Comparison of ENCODE assay signal across 25 cellular contexts in genomic region chr12:124311292-124312109, GRCh38. TPM values are rescaled to one million over a fixed set of nuclear protein-coding genes. Genes with fewer than 3 reads are reported as not detected.
A peak's percentile ranks its signal among the peaks of the same experiment; 100 is the strongest.
DNase-seq lines count a peak whose midpoint lies in the region; ATAC-seq and TF ChIP-seq lines count a peak whose summit lies in the region.
"Had no signal": no experiment of that assay in that cellular context is flagged by ENCODE, and none has a peak within 500 bp of the region (broad histone marks: within the 10 kb centered on the region; RNA-seq: fewer than 3 reads in every experiment).

No MANE protein-coding gene starts in this region.

- ATAC-seq in lower lobe of right lung (peak; percentile 49 to 51), HG03432 (IDR thresholded peaks at IDR 0.05; ENCODE audit: unreplicated experiment) (no peak), HG03280 (IDR thresholded peaks at IDR 0.05; ENCODE audit: unreplicated experiment) (no peak)
- ATAC-seq: activated CD8-positive, alpha-beta memory T cell treated with anti-CD3 and anti-CD28 coated beads, Interleukin-2, amount 10 ng/mL, durations not matched to agents 7 days and 5 days; CD8-positive, alpha-beta T cell; gastroesophageal sphincter; sciatic nerve had no signal

- in situ Hi-C loops in GM13976 (cut with MboI; ENCODE audit: low sequenced_read_pairs, unreplicated experiment) = loop anchor here (5.0 kb wide), 1 partner anchor 269 kb away; no protein-coding TSS in a partner anchor

- intact Hi-C loops in lower lobe of right lung (cut with DNase I) = loop anchor here (10.0 kb wide), 1 partner anchor 257 kb away; no protein-coding TSS in a partner anchor

- H3K36me3 ChIP-seq in H7 (replicated peaks; ENCODE audit: control insufficient read depth, insufficient read depth, low read length) (no peaks in the 10 kb centered on the region), lower lobe of right lung (no peaks in the 10 kb centered on the region)
- H3K36me3 ChIP-seq: HAP-1, thyroid gland, WERI-Rb-1 had no signal

- no peak overlapping the region for H3K4me3 ChIP-seq in H7 (ENCODE audit: insufficient read depth, low read depth, low read length)
- H3K4me3 ChIP-seq in lower lobe of right lung = no peak overlapping the region
- H3K4me3 ChIP-seq: gastroesophageal sphincter, HAP-1, thyroid gland had no signal

- no peaks in the 10 kb centered on the region for H3K4me1 ChIP-seq in lower lobe of right lung
- H3K4me1 ChIP-seq: gastroesophageal sphincter, HAP-1, thyroid gland had no signal

- TF ChIP-seq CTCF in lower lobe of right lung (IDR thresholded peaks at IDR 0.05) = no peak
- TF ChIP-seq CTCF in GM13976 (IDR thresholded peaks at IDR 0.05; ENCODE audit: borderline replicate concordance, control extremely low read depth, extremely low read depth, insufficient read depth, missing control alignments) = no peak

- DNase-seq in COLO829 (ENCODE audit: low spot score) (peak; percentile 47), H7 (peak; percentile 88), SW480 (ENCODE audit: low spot score) (peak; percentile 70), lower lobe of right lung (no peak), GM13976 (ENCODE audit: low spot score) (no peak), SW 1271 (lab: John Stamatoyannopoulos, UW) (no peak)
- DNase-seq: activated CD4-positive, alpha-beta T cell treated with anti-CD3 and anti-CD28 coated beads, Interleukin-2, amount 10 ng/mL, durations not matched to agents 7 days and 5 days; activated CD8-positive, alpha-beta memory T cell treated with anti-CD3 and anti-CD28 coated beads, Interleukin-2, amount 10 ng/mL, durations not matched to agents 7 days and 5 days; activated naive CD4-positive, alpha-beta T cell treated with anti-CD3 and anti-CD28 coated beads, Interleukin-2, amount 10 ng/mL, durations not matched to agents 7 days and 5 days; CD8-positive, alpha-beta T cell; cortex of kidney; islet precursor cell; NCI-H1436 treated with DMSO at 0.1 percent for 48 hours; NCI-H2171; NCI-H774; nephron progenitor cell; stimulated activated CD4-positive, alpha-beta T cell treated with anti-CD3 and anti-CD28 coated beads, Interleukin-15, amount 100 ng/mL, for 24 hours; thyroid gland; WERI-Rb-1 had no signal

- no peak overlapping the region for H3K27ac ChIP-seq in lower lobe of right lung
- H3K27ac ChIP-seq: gastroesophageal sphincter, thyroid gland, WERI-Rb-1 had no signal

- H3K27me3 ChIP-seq in H7 (ENCODE audit: control insufficient read depth, insufficient read depth, low read length) (no peaks in the 10 kb centered on the region), lower lobe of right lung (ENCODE audit: low read depth) (no peaks in the 10 kb centered on the region)
- H3K27me3 ChIP-seq: gastroesophageal sphincter, thyroid gland had no signal

- no peaks in the 10 kb centered on the region for H3K9me3 ChIP-seq in lower lobe of right lung
- H3K9me3 ChIP-seq: gastroesophageal sphincter, HAP-1, thyroid gland had no signal

RNA-seq across cellular contexts. Expression of gene RFLNA, which starts 16.6 kb away (rescaled TPM):
- 1.4 and 3.7 TPM in 2 replicates for total RNA-seq in H7 (2014; rRNA removed; shearing (Covaris generic))
- total RNA-seq in lower lobe of right lung = 0.50 TPM
- total RNA-seq: activated CD4-positive, alpha-beta T cell treated with anti-CD3 and anti-CD28 coated beads, Interleukin-2, amount 10 ng/mL, durations not matched to agents 7 days and 5 days; activated CD8-positive, alpha-beta memory T cell treated with anti-CD3 and anti-CD28 coated beads, Interleukin-2, amount 10 ng/mL, durations not matched to agents 7 days and 5 days; CD8-positive, alpha-beta T cell; MCF 10A had no signal

Comparison
In these comparisons a context has a peak if more than half of its experiments do, and no peak if none do; other contexts are left out.
1. DNase-seq: peak in COLO829 (single experiment), H7 (single experiment) and SW480 (single experiment); none in lower lobe of right lung (single experiment), GM13976 (single experiment) and SW 1271 (0 of 2).
2. ATAC-seq: peak in lower lobe of right lung (2 of 2); none in HG03432 (single experiment) and HG03280 (single experiment).